In the genomic region with DNA sequence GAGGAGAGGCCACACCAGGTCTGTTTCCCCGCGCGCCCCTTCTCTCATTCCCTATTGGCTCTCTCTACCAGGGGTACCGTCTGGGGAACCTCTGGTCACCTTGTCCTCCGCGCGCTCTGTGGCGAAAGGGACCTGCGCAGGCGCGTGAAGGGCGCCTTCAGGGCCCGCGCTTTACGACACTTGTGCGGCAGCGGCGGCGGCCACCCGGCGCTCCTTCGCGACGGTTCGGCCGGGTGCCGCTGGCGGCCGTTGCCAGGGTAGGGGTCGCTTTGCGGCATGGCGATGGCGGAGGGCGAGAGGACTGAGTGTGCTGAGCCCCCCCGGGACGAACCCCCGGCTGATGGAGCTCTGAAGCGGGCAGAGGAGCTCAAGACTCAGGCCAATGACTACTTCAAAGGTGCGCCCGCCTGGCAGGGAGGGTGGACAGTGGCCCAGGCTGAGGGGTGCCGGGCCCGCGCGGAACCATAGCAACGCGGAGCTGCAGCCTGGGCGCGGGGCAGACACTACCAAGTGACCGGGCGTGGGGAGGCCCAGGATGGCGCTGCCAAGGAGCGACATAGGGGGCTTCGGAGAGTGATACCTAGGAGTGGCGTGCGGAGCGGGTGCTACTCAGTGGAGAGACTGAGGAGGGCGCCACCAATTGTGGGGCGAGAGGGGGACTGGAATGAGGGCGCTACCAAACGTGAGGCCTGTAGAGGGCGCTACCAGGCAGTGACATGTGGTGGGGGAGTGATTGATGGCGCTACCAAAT, we compare ENCODE assay signal across 1 cellular context.
TF ChIP-seq lines count a peak whose summit lies in the region.

Gene PPP5C, plus strand, starts transcription at position 267 of the 751 bp plus-strand sequence. Its CDS starts 10 bp downstream, at position 277.

TF ChIP-seq in HepG2, 621 proteins besides CTCF, POLR2A, EP300 and RAD21 (continued from another document and continues in another):
- TF ChIP-seq JUN (CRISPR knock-in tag; IDR thresholded peaks at IDR 0.05) (peak; percentile 50; the same call in 1 of the 2 replicates), ZSCAN20 (CRISPR knock-in tag; IDR thresholded peaks at IDR 0.05; ENCODE audit: borderline replicate concordance) (no peak), FOXC1 (CRISPR knock-in tag; IDR thresholded peaks at IDR 0.05; ENCODE audit: borderline replicate concordance) (peak; percentile 91), HDAC1 (CRISPR knock-in tag; IDR thresholded peaks at IDR 0.05) (peak; percentile 44; the same call in 1 of the 2 replicates), BRD4 (CRISPR knock-in tag; IDR thresholded peaks at IDR 0.05) (0 out of 2 replicates have a peak, but pooled peaks have one; percentile 39), ZFX (CRISPR knock-in tag; IDR thresholded peaks at IDR 0.05; ENCODE audit: low read depth) (peak; percentile 89), MTA1 (CRISPR knock-in tag; IDR thresholded peaks at IDR 0.05; ENCODE audit: borderline replicate concordance) (peak; percentile 67; the same call in 1 of the 2 replicates), REXO4 (CRISPR knock-in tag; IDR thresholded peaks at IDR 0.05; ENCODE audit: borderline replicate concordance) (no peak), HOXA3 (CRISPR knock-in tag; IDR thresholded peaks at IDR 0.05) (peak; percentile 43; the same call in 1 of the 2 replicates), ZBTB38 (CRISPR knock-in tag; IDR thresholded peaks at IDR 0.05) (0 out of 2 replicates have a peak, but pooled peaks have one; percentile 68), ZNF280B (CRISPR knock-in tag; IDR thresholded peaks at IDR 0.05; ENCODE audit: borderline replicate concordance) (peak; percentile 73), DR1 (CRISPR knock-in tag; IDR thresholded peaks at IDR 0.05) (peak; percentile 40; the same call in 1 of the 2 replicates), TOPORS (CRISPR knock-in tag; IDR thresholded peaks at IDR 0.05) (peak; percentile 70; the same call in 1 of the 2 replicates), ZNF430 (CRISPR knock-in tag; IDR thresholded peaks at IDR 0.05) (peak; percentile 77; the same call in 1 of the 2 replicates), KAT7 (CRISPR knock-in tag; IDR thresholded peaks at IDR 0.05; ENCODE audit: borderline replicate concordance) (peak; percentile 56; the same call in 1 of the 2 replicates), ZNF468 (CRISPR knock-in tag; IDR thresholded peaks at IDR 0.05) (peak; percentile 68; the same call in 1 of the 2 replicates), PAXIP1 (CRISPR knock-in tag; conservative IDR thresholded peaks at IDR 0.05) (peak; percentile 46), SAP130 (CRISPR knock-in tag; IDR thresholded peaks at IDR 0.05; ENCODE audit: low read depth) (peak; percentile 45; the same call in 1 of the 2 replicates), HNF1A (IDR thresholded peaks at IDR 0.05; ENCODE audit: low read depth) (no peak), HNF1A (CRISPR knock-in tag; IDR thresholded peaks at IDR 0.05; ENCODE audit: borderline replicate concordance) (peak; percentile 37; the same call in 1 of the 2 replicates), ZFP36L1 (CRISPR knock-in tag; IDR thresholded peaks at IDR 0.05) (peak; percentile 87), ZBTB7B (CRISPR knock-in tag; IDR thresholded peaks at IDR 0.05) (peak; percentile 55; the same call in 1 of the 2 replicates), MAFG (CRISPR knock-in tag; IDR thresholded peaks at IDR 0.05) (no peak), SOX13 (IDR thresholded peaks at IDR 0.05) (no peak), SOX13 (CRISPR knock-in tag; conservative IDR thresholded peaks at IDR 0.05 in 1 of 2, IDR thresholded peaks at IDR 0.05 in 1 of 2) (no peak), PHF5A (CRISPR knock-in tag; IDR thresholded peaks at IDR 0.05; ENCODE audit: low read depth, unreplicated experiment) (no peak), TBX2 (CRISPR knock-in tag; IDR thresholded peaks at IDR 0.05; ENCODE audit: borderline replicate concordance) (peak; percentile 29; the same call in 1 of the 2 replicates), GATAD2A (CRISPR knock-in tag; IDR thresholded peaks at IDR 0.05) (peak; percentile 11; the same call in 1 of the 2 replicates), HOXA5 (CRISPR knock-in tag; IDR thresholded peaks at IDR 0.05) (peak; percentile 68; the same call in 1 of the 2 replicates), BORCS8-MEF2B (CRISPR knock-in tag; IDR thresholded peaks at IDR 0.05) (peak; percentile 82), CHD4 (IDR thresholded peaks at IDR 0.05; ENCODE audit: borderline replicate concordance, low read length) (0 out of 2 replicates have a peak, but pooled peaks have one; percentile 26), SRY (CRISPR knock-in tag; IDR thresholded peaks at IDR 0.05) (peak; percentile 62; the same call in 1 of the 2 replicates), ZMYM2 (CRISPR knock-in tag; IDR thresholded peaks at IDR 0.05) (no peak), IRF9 (CRISPR knock-in tag; IDR thresholded peaks at IDR 0.05; ENCODE audit: borderline replicate concordance) (peak; percentile 70; the same call in 1 of the 2 replicates)
- TF ChIP-seq, protein P1, sequence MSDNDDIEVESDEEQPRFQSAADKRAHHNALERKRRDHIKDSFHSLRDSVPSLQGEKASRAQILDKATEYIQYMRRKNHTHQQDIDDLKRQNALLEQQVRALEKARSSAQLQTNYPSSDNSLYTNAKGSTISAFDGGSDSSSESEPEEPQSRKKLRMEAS (IDR thresholded peaks at IDR 0.05) = peak; percentile 73
- TF ChIP-seq, protein P2, sequence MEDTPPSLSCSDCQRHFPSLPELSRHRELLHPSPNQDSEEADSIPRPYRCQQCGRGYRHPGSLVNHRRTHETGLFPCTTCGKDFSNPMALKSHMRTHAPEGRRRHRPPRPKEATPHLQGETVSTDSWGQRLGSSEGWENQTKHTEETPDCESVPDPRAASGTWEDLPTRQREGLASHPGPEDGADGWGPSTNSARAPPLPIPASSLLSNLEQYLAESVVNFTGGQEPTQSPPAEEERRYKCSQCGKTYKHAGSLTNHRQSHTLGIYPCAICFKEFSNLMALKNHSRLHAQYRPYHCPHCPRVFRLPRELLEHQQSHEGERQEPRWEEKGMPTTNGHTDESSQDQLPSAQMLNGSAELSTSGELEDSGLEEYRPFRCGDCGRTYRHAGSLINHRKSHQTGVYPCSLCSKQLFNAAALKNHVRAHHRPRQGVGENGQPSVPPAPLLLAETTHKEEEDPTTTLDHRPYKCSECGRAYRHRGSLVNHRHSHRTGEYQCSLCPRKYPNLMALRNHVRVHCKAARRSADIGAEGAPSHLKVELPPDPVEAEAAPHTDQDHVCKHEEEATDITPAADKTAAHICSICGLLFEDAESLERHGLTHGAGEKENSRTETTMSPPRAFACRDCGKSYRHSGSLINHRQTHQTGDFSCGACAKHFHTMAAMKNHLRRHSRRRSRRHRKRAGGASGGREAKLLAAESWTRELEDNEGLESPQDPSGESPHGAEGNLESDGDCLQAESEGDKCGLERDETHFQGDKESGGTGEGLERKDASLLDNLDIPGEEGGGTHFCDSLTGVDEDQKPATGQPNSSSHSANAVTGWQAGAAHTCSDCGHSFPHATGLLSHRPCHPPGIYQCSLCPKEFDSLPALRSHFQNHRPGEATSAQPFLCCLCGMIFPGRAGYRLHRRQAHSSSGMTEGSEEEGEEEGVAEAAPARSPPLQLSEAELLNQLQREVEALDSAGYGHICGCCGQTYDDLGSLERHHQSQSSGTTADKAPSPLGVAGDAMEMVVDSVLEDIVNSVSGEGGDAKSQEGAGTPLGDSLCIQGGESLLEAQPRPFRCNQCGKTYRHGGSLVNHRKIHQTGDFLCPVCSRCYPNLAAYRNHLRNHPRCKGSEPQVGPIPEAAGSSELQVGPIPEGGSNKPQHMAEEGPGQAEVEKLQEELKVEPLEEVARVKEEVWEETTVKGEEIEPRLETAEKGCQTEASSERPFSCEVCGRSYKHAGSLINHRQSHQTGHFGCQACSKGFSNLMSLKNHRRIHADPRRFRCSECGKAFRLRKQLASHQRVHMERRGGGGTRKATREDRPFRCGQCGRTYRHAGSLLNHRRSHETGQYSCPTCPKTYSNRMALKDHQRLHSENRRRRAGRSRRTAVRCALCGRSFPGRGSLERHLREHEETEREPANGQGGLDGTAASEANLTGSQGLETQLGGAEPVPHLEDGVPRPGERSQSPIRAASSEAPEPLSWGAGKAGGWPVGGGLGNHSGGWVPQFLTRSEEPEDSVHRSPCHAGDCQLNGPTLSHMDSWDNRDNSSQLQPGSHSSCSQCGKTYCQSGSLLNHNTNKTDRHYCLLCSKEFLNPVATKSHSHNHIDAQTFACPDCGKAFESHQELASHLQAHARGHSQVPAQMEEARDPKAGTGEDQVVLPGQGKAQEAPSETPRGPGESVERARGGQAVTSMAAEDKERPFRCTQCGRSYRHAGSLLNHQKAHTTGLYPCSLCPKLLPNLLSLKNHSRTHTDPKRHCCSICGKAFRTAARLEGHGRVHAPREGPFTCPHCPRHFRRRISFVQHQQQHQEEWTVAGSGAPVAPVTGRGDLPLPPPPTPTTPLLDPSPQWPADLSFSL (CRISPR knock-in tag; IDR thresholded peaks at IDR 0.05) = no peak
